16 cellular contexts compared by ENCODE assay signal in the genomic region with DNA sequence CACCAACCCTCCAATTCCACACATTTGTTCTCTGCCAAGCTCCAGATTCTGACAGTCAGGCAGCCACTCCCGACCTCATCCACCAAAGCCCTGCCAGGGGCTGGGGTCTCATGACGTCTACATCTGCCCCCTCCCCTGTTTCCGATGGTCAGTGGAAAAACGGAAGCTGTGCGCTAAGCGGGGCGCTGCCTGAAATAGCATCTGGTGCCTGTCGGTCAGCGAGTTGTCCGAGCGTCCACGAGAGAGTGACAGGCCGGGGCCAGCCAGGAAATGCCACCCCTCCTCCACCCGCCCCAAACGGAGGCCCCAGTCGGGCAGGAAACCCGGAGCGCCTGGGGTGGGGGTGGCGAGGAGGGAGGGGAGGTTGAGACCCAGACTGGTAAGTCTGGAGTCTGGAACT. TPM values are rescaled to one million over a fixed set of nuclear protein-coding genes. Genes with fewer than 3 reads are reported as not detected.
A peak's percentile ranks its signal among the peaks of the same experiment; 100 is the strongest.
DNase-seq lines count a peak whose midpoint lies in the region; ATAC-seq and TF ChIP-seq lines count a peak whose summit lies in the region.
"Had no signal": no experiment of that assay in that cellular context is flagged by ENCODE, and none has a peak within 500 bp of the region (broad histone marks: within the 10 kb centered on the region; RNA-seq: fewer than 3 reads in every experiment).

No MANE protein-coding gene starts in this region.

- H3K4me1 Mint-ChIP-seq in chondrocyte (ENCODE audit: low read depth): peaks cover 31% of the 10 kb centered on the region

- H3K79me1 ChIP-seq in mesendoderm (ENCODE audit: low read length): no peaks in the 10 kb centered on the region

- no peak overlapping the region for H3K4me2 ChIP-seq in mesendoderm (ENCODE audit: low read length)

- H3K23ac ChIP-seq in mesendoderm (ENCODE audit: low read length): no peak overlapping the region

- H3K27ac Mint-ChIP-seq in chondrocyte (ENCODE audit: unreplicated experiment): peak overlapping the region; percentile 41
- H3K27ac Mint-ChIP-seq: activated CD4-positive, alpha-beta T cell treated with anti-CD3 and anti-CD28 coated beads for 36 hours had no signal

- peak overlapping the region; percentile 38 for H3K4me3 Mint-ChIP-seq in chondrocyte (ENCODE audit: unreplicated experiment)
- H3K4me3 Mint-ChIP-seq: activated CD4-positive, alpha-beta T cell treated with anti-CD3 and anti-CD28 coated beads for 36 hours had no signal

- H3K4me1 ChIP-seq in tibial artery (peaks cover 0 to 22% (median 20%) of the 10 kb centered on the region in 4 donors), mesendoderm (ENCODE audit: control insufficient read depth, low read depth, low read length) (peaks cover 2% of the 10 kb centered on the region)

- H2BK15ac ChIP-seq in mesendoderm (replicated peaks; ENCODE audit: low read depth): no peak overlapping the region

- intact Hi-C loops in tibial artery (cut with DNase I; ENCODE audit: low total_unique reads) (no loop called here), posterior vena cava (cut with DNase I) (no loop called here)

- H4K8ac ChIP-seq in mesendoderm (ENCODE audit: low read depth, low read length): no peak overlapping the region

- peaks cover 11 to 58% of the 10 kb centered on the region in 2 donors for H3K27me3 ChIP-seq in tibial artery
- peaks cover 46% of the 10 kb centered on the region for H3K27me3 ChIP-seq in mesendoderm (ENCODE audit: insufficient read depth, low read length, poor library complexity)

- H3K9me3 ChIP-seq in tibial artery: no peaks in the 10 kb centered on the region
- H3K9me3 ChIP-seq: tibial nerve had no signal

- H3K27ac ChIP-seq in tibial artery (no peak overlapping the region), mesendoderm (ENCODE audit: low read depth, low read length) (no peak overlapping the region)
- H3K27ac ChIP-seq: tibial nerve had no signal

- H3K4ac ChIP-seq in mesendoderm (ENCODE audit: low read depth, low read length): no peak overlapping the region

- no peaks in the 10 kb centered on the region for H3K36me3 ChIP-seq in tibial artery
- no peaks in the 10 kb centered on the region for H3K36me3 ChIP-seq in mesendoderm (ENCODE audit: control insufficient read depth, insufficient read depth, low read length)
- H3K36me3 ChIP-seq: tibial nerve had no signal

- DNase-seq in GM12865 (ENCODE audit: low read depth): peak; percentile 5
- DNase-seq in chondrocyte (ENCODE audit: low spot score): no peak
- DNase-seq in left lobe of liver (ENCODE audit: low spot score): no peak
- DNase-seq in putamen (ENCODE audit: low spot score): peak; percentile 55
- no peak for DNase-seq in tibial artery
- no peak for DNase-seq in posterior vena cava (ENCODE audit: low spot score)
- no peak for DNase-seq in mesendoderm
- no peak for DNase-seq in NK-92 (lab: John Stamatoyannopoulos, UW; ENCODE audit: unreplicated experiment)
- DNase-seq: activated CD4-positive, alpha-beta T cell treated with anti-CD3 and anti-CD28 coated beads for 36 hours; activated T-cell treated with anti-CD3 and anti-CD28 coated beads, Interleukin-2, amount 50 U/mL, for 1 hour; cortex of kidney; DMS 273 treated with DMSO at 0.1 percent for 48 hours; NCI-H1092; NCI-H2227 treated with DMSO at 0.1 percent for 48 hours had no signal

- H3K4me3 ChIP-seq in GM12865 (ENCODE audit: low read depth, low read length) (no peak overlapping the region), tibial artery (no peak overlapping the region), mesendoderm (ENCODE audit: low read length) (no peak overlapping the region)
- H3K4me3 ChIP-seq: tibial nerve had no signal

- no peak overlapping the region for H2BK5ac ChIP-seq in mesendoderm (ENCODE audit: low read length)

- no CpG with 5 or more reads among the region's 19 CpGs for WGBS in mesendoderm (ENCODE audit: extremely low coverage, insufficient coverage, low lambda C conversion rate)

- no peaks in the 10 kb centered on the region for H3K79me2 ChIP-seq in mesendoderm (ENCODE audit: control insufficient read depth, insufficient read depth, low read length)

- no peak overlapping the region for H2BK120ac ChIP-seq in mesendoderm (ENCODE audit: low read depth, low read length)

- H3K9me3 Mint-ChIP-seq in chondrocyte (ENCODE audit: low read depth): no peaks in the 10 kb centered on the region

- H3K56ac ChIP-seq in mesendoderm (ENCODE audit: low read length): no peak overlapping the region

- no peak for TF ChIP-seq CTCF in GM12865 (IDR thresholded peaks at IDR 0.05; ENCODE audit: insufficient read depth, low read depth, low read length, missing control alignments)
- no peak for TF ChIP-seq CTCF in chondrocyte (IDR thresholded peaks at IDR 0.05)
- no peak for TF ChIP-seq CTCF in tibial artery (IDR thresholded peaks at IDR 0.05)

- no peak overlapping the region for H2AK5ac ChIP-seq in mesendoderm (ENCODE audit: low read length)

- peaks cover 7% of the 10 kb centered on the region for H3K36me3 Mint-ChIP-seq in chondrocyte (ENCODE audit: low read depth)

- H3K9ac ChIP-seq in mesendoderm (ENCODE audit: low read length): no peak overlapping the region

- H4K5ac ChIP-seq in mesendoderm (ENCODE audit: low read length): no peak overlapping the region

- no peak overlapping the region for H3K18ac ChIP-seq in mesendoderm (ENCODE audit: low read length)

- peaks cover 38% of the 10 kb centered on the region for H3K27me3 Mint-ChIP-seq in chondrocyte (ENCODE audit: low read depth)

- ATAC-seq in left lobe of liver: peak; percentile 57
- ATAC-seq: activated CD4-positive, alpha-beta T cell treated with anti-CD3 and anti-CD28 coated beads for 36 hours had no signal

RNA-seq across cellular contexts. Expression of a gene that starts 3.3 kb away (rescaled TPM):
- total RNA-seq in chondrocyte (0.10 TPM in 2 of 3 replicates, not detected in the other), left lobe of liver (1.9 TPM), posterior vena cava (1 to 10 TPM; 5.3 to 8.7 TPM)
- 0.06 TPM for polyA plus RNA-seq in mesendoderm (2013, experiment 1 of 2)
- 0.01 TPM for polyA plus RNA-seq in mesendoderm (2013, experiment 2 of 2)
- polyA plus RNA-seq: keratinocyte had no signal

RNA-seq across cellular contexts. Expression of a gene that starts 45.4 kb away (rescaled TPM):
- total RNA-seq in chondrocyte (not detected in 3 replicates), left lobe of liver (1.3 TPM), posterior vena cava (1 to 10 TPM in 1 of 2 donors, under 1 TPM in 1; 0.76 to 1.0 TPM)
- 0.06 TPM for polyA plus RNA-seq in mesendoderm (2013, experiment 1 of 2)
- not detected for polyA plus RNA-seq in mesendoderm (2013, experiment 2 of 2)
- total RNA-seq: activated CD4-positive, alpha-beta T cell treated with anti-CD3 and anti-CD28 coated beads for 36 hours had no signal

Comparison
In these comparisons a context has a peak if more than half of its experiments do, and no peak if none do; other contexts are left out.
1. DNase-seq: peak in GM12865 (single experiment) and putamen (single experiment); none in chondrocyte (single experiment), left lobe of liver (single experiment), tibial artery (0 of 2), posterior vena cava (single experiment), mesendoderm (single experiment) and NK-92 (single experiment).